ENCODE assay signal across 18 cellular contexts in the genomic region with DNA sequence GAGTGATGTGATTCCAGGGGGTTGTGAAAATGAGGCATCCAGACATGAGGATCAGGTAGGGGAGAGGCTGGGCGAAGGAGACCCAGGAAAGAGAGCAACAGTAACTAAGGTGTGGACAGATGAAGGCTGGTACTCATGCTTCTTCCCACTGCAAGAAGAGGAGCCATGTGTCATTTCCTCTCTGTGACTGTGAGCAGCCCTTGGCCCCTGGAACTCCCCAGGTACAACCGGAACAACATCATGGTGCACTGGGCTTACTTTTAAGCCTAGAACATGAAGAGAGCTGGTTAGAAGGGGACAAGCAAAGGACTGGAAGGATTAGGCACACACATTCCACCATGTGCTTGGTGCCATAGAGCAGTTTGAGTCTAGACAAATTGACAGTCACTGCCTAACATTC. TPM values are rescaled to one million over a fixed set of nuclear protein-coding genes. Genes with fewer than 3 reads are reported as not detected.
DNase-seq lines count a peak whose midpoint lies in the region; ATAC-seq, FAIRE-seq and TF ChIP-seq lines count a peak whose summit lies in the region.
"Had no signal": no experiment of that assay in that cellular context is flagged by ENCODE, and none has a peak within 500 bp of the region (broad histone marks: within the 10 kb centered on the region; RNA-seq: fewer than 3 reads in every experiment).

No MANE protein-coding gene starts in this region.

- CTCF ChIA-PET in activated naive CD4-positive, alpha-beta T cell treated with anti-CD3 and anti-CD28 coated beads for 36 hours (lab: Charles Lee): interaction anchor here (1.2 to 1.5 kb wide), 2 partner anchors 9 to 18 kb away, joined by 3 to 7 read pairs; no protein-coding TSS in a partner anchor
- CTCF ChIA-PET in mammary epithelial cell (lab: Charles Lee; ENCODE audit: low non-redundant PET): no interaction called here

- peaks cover 93% of the 10 kb centered on the region for H3K4me1 ChIP-seq in KMS-11 (ENCODE audit: low read depth, poor library complexity, severe bottlenecking)
- H3K4me1 ChIP-seq in mammary epithelial cell (ENCODE audit: insufficient read depth, low read length): peaks cover 43% of the 10 kb centered on the region
- peaks cover 0 to 2% of the 10 kb centered on the region in 2 donors for H3K4me1 ChIP-seq in aorta (ENCODE audit: control insufficient read depth in 1 of 2, insufficient read depth in 2 of 2, low read length in 2 of 2)
- H3K4me1 ChIP-seq: gastrocnemius medialis, tibial nerve had no signal

- peaks cover 1% of the 10 kb centered on the region for H3K36me3 Mint-ChIP-seq in activated naive CD4-positive, alpha-beta T cell treated with anti-CD3 and anti-CD28 coated beads for 36 hours (ENCODE audit: low read depth)
- no peaks in the 10 kb centered on the region for H3K36me3 Mint-ChIP-seq in stimulated activated effector memory CD8-positive, alpha-beta T cell treated with anti-CD3 and anti-CD28 coated beads, Interleukin-12 subunit alpha, Interleukin-12 subunit beta, amount 100 ng/mL, for 72 hours
- H3K36me3 Mint-ChIP-seq: brain had no signal

- H3K9ac ChIP-seq in KMS-11: no peak overlapping the region
- H3K9ac ChIP-seq in mammary epithelial cell (ENCODE audit: insufficient read depth, low read length): no peak overlapping the region

- no peak overlapping the region for H3K4me3 Mint-ChIP-seq in activated naive CD4-positive, alpha-beta T cell treated with anti-CD3 and anti-CD28 coated beads for 36 hours
- H3K4me3 Mint-ChIP-seq in stimulated activated effector memory CD8-positive, alpha-beta T cell treated with anti-CD3 and anti-CD28 coated beads, Interleukin-12 subunit alpha, Interleukin-12 subunit beta, amount 100 ng/mL, for 72 hours: peak overlapping the region; percentile 1
- H3K4me3 Mint-ChIP-seq: brain had no signal

- H3K4me2 ChIP-seq in KMS-11 (peak overlapping the region; percentile 66), mammary epithelial cell (ENCODE audit: insufficient read depth, low read depth, low read length) (no peak overlapping the region)

- H3K4me3 ChIP-seq in KMS-11 (IDR thresholded peaks at IDR 0.05; ENCODE audit: insufficient read depth, low read depth, low read length) (no peak overlapping the region), mammary epithelial cell (replicated peaks in 1 of 3; ENCODE audit: insufficient read depth in 1 of 3, low read depth in 2 of 3, low read length in 3 of 3) (no peak overlapping the region), WERI-Rb-1 (ENCODE audit: low read depth, low read length) (no peak overlapping the region), aorta (ENCODE audit: low read length in 2 of 2) (no peak overlapping the region)
- H3K4me3 ChIP-seq: gastrocnemius medialis, MG63, tibial nerve had no signal

- BruUV-seq in mammary epithelial cell (replicated peaks; lab: Mats Ljungman, UMichigan): no TSS peak

- dilution Hi-C loops in mammary epithelial cell (cut with HindIII; ENCODE audit: low sequenced_read_pairs): no loop called here

- H3K9me3 Mint-ChIP-seq in activated naive CD4-positive, alpha-beta T cell treated with anti-CD3 and anti-CD28 coated beads for 36 hours: peaks cover 8% of the 10 kb centered on the region
- H3K9me3 Mint-ChIP-seq in stimulated activated effector memory CD8-positive, alpha-beta T cell treated with anti-CD3 and anti-CD28 coated beads, Interleukin-12 subunit alpha, Interleukin-12 subunit beta, amount 100 ng/mL, for 72 hours: no peaks in the 10 kb centered on the region

- H2AFZ ChIP-seq in KMS-11 (ENCODE audit: low read depth): peak overlapping the region; percentile 32
- H2AFZ ChIP-seq in mammary epithelial cell (ENCODE audit: low read depth, low read length): peak overlapping the region; percentile 15

- peak overlapping the region; percentile 61 for H3K27ac ChIP-seq in KMS-11
- H3K27ac ChIP-seq in mammary epithelial cell (ENCODE audit: insufficient read depth, low read depth, low read length): no peak overlapping the region
- no peak overlapping the region for H3K27ac ChIP-seq in WERI-Rb-1
- H3K27ac ChIP-seq in aorta (ENCODE audit: low read depth in 1 of 2, low read length in 2 of 2): no peak overlapping the region
- H3K27ac ChIP-seq: gastrocnemius medialis, tibial nerve had no signal

- in situ Hi-C loops in mammary epithelial cell (cut with MboI; ENCODE audit: low sequenced_read_pairs in 2 of 2): loop anchor here in 1 of 2 donors (25.0 kb wide), 1 partner anchor 646 kb away; no protein-coding TSS in a partner anchor

- H3K4me1 Mint-ChIP-seq in activated naive CD4-positive, alpha-beta T cell treated with anti-CD3 and anti-CD28 coated beads for 36 hours (ENCODE audit: low read depth): peaks cover 39% of the 10 kb centered on the region
- H3K4me1 Mint-ChIP-seq in stimulated activated effector memory CD8-positive, alpha-beta T cell treated with anti-CD3 and anti-CD28 coated beads, Interleukin-12 subunit alpha, Interleukin-12 subunit beta, amount 100 ng/mL, for 72 hours: peaks cover 68% of the 10 kb centered on the region
- H3K4me1 Mint-ChIP-seq: brain had no signal

- no peak for FAIRE-seq in urothelium cell line (lab: Jason Lieb, UNC)

- ATAC-seq in stimulated activated effector memory CD8-positive, alpha-beta T cell treated with anti-CD3 and anti-CD28 coated beads, Interleukin-12 subunit alpha, Interleukin-12 subunit beta, amount 100 ng/mL, for 72 hours: peak; percentile 66
- ATAC-seq in aorta (ENCODE audit: low FRiP score): no peak
- ATAC-seq: gastrocnemius medialis had no signal

- 100% methylated on average over 2 of the region's 2 CpGs for WGBS in mammary epithelial cell (ENCODE audit: low coverage, missing lambda C conversion rate)
- WGBS in aorta, 2 donors: 93 to 95% methylated on average over 2 of the region's 2 CpGs

- H3K36me3 ChIP-seq in KMS-11 (ENCODE audit: insufficient read depth): no peaks in the 10 kb centered on the region
- H3K36me3 ChIP-seq in mammary epithelial cell (ENCODE audit: insufficient read depth, low read length): no peaks in the 10 kb centered on the region
- H3K36me3 ChIP-seq in WERI-Rb-1: no peaks in the 10 kb centered on the region
- no peaks in the 10 kb centered on the region for H3K36me3 ChIP-seq in aorta (ENCODE audit: control insufficient read depth in 1 of 2, insufficient read depth in 2 of 2, low read length in 1 of 2)
- H3K36me3 ChIP-seq: gastrocnemius medialis, tibial nerve had no signal

- H3K27ac Mint-ChIP-seq in activated naive CD4-positive, alpha-beta T cell treated with anti-CD3 and anti-CD28 coated beads for 36 hours: no peak overlapping the region
- H3K27ac Mint-ChIP-seq in stimulated activated effector memory CD8-positive, alpha-beta T cell treated with anti-CD3 and anti-CD28 coated beads, Interleukin-12 subunit alpha, Interleukin-12 subunit beta, amount 100 ng/mL, for 72 hours: peak overlapping the region; percentile 1
- H3K27ac Mint-ChIP-seq: brain had no signal

- H3K9me3 ChIP-seq in mammary epithelial cell (replicated peaks; ENCODE audit: insufficient read depth, low read length): peaks cover 7% of the 10 kb centered on the region
- peaks cover 5% of the 10 kb centered on the region for H3K9me3 ChIP-seq in WERI-Rb-1 (ENCODE audit: severe bottlenecking)
- H3K9me3 ChIP-seq in aorta (ENCODE audit: control insufficient read depth, low read length): peaks cover 12% of the 10 kb centered on the region
- H3K9me3 ChIP-seq: gastrocnemius medialis had no signal

- H3K27me3 ChIP-seq in KMS-11 (ENCODE audit: insufficient read depth, low read depth) (no peaks in the 10 kb centered on the region), mammary epithelial cell (ENCODE audit: insufficient read depth, low read length) (no peaks in the 10 kb centered on the region), WERI-Rb-1 (ENCODE audit: insufficient read depth, low read depth, severe bottlenecking) (no peaks in the 10 kb centered on the region), aorta (ENCODE audit: control insufficient read depth in 1 of 2, insufficient read depth in 2 of 2, low read length in 1 of 2) (peaks cover 0 to 3% of the 10 kb centered on the region in 2 donors)
- H3K27me3 ChIP-seq: gastrocnemius medialis, MG63, tibial nerve had no signal

- H3K27me3 Mint-ChIP-seq in activated naive CD4-positive, alpha-beta T cell treated with anti-CD3 and anti-CD28 coated beads for 36 hours (ENCODE audit: low read depth): no peaks in the 10 kb centered on the region

- TF ChIP-seq CTCF in KMS-11 (conservative IDR thresholded peaks at IDR 0.05; ENCODE audit: low read depth, low read length) (no peak), mammary epithelial cell (conservative IDR thresholded peaks at IDR 0.05 in 1 of 2, IDR thresholded peaks at IDR 0.05 in 1 of 2; ENCODE audit: extremely low read depth in 1 of 2, insufficient read depth in 1 of 2, low read depth in 1 of 2, low read length in 2 of 2) (no peak), WERI-Rb-1 (IDR thresholded peaks at IDR 0.05; ENCODE audit: low read depth, low read length) (no peak)

- intact Hi-C loops in activated naive CD4-positive, alpha-beta T cell treated with anti-CD3 and anti-CD28 coated beads for 36 hours (cut with micrococcal nuclease): no loop called here
- intact Hi-C loops in mammary epithelial cell (cut with micrococcal nuclease): no loop called here
- intact Hi-C loops in aorta (cut with DNase I): no loop called here

- DNase-seq in activated naive CD4-positive, alpha-beta T cell treated with anti-CD3 and anti-CD28 coated beads for 36 hours: peak; percentile 22
- no peak for DNase-seq in activated naive CD4-positive, alpha-beta T cell treated with Interleukin-2 at 50 U/mL for 16 hours
- DNase-seq in mammary epithelial cell (peak; percentile 40), WERI-Rb-1 (no peak), aorta (no peak), urothelium cell line (ENCODE audit: low spot score) (no peak)
- no peak for DNase-seq in stimulated activated effector memory CD8-positive, alpha-beta T cell treated with anti-CD3 and anti-CD28 coated beads, Interleukin-12 subunit alpha, Interleukin-12 subunit beta, amount 100 ng/mL, for 72 hours (ENCODE audit: low spot score in 2 of 2)
- DNase-seq: NCI-H187, NCI-H446 treated with DMSO at 0.1 percent for 48 hours, retina had no signal

- H3K79me2 ChIP-seq in KMS-11 (ENCODE audit: insufficient read depth, low read depth): no peaks in the 10 kb centered on the region
- no peaks in the 10 kb centered on the region for H3K79me2 ChIP-seq in mammary epithelial cell (ENCODE audit: insufficient read depth, low read length)

- H4K20me1 ChIP-seq in KMS-11 (ENCODE audit: insufficient read depth) (no peaks in the 10 kb centered on the region), mammary epithelial cell (ENCODE audit: insufficient read depth, low read length) (no peaks in the 10 kb centered on the region)

RNA-seq across cellular contexts. Expression of gene IL12B, which starts 10.9 kb away (rescaled TPM):
- total RNA-seq in activated naive CD4-positive, alpha-beta T cell treated with anti-CD3 and anti-CD28 coated beads for 36 hours: not detected
- total RNA-seq in mammary epithelial cell (not detected), aorta (not detected)
- polyA plus RNA-seq in mammary epithelial cell (not detected), aorta (not detected)
- polyA minus RNA-seq in mammary epithelial cell: not detected
- total RNA-seq: dermis blood vessel endothelial cell, gastrocnemius medialis, left cardiac atrium, mononuclear cell, tibial nerve had no signal

Comparison
In these comparisons a context has a peak if more than half of its experiments do, and no peak if none do; other contexts are left out.
1. DNase-seq: peak in activated naive CD4-positive, alpha-beta T cell treated with anti-CD3 and anti-CD28 coated beads for 36 hours (single experiment) and mammary epithelial cell (single experiment); none in activated naive CD4-positive, alpha-beta T cell treated with Interleukin-2 at 50 U/mL for 16 hours (single experiment), stimulated activated effector memory CD8-positive, alpha-beta T cell treated with anti-CD3 and anti-CD28 coated beads, Interleukin-12 subunit alpha, Interleukin-12 subunit beta, amount 100 ng/mL, for 72 hours (0 of 2), WERI-Rb-1 (single experiment), aorta (0 of 2) and urothelium cell line (single experiment).